Comparison of ENCODE assay signal across 17 cellular contexts in genomic region chr17:44540246-44541084, GRCh38. TPM values are rescaled to one million over a fixed set of nuclear protein-coding genes. Genes with fewer than 3 reads are reported as not detected.
A peak's percentile ranks its signal among the peaks of the same experiment; 100 is the strongest.
DNase-seq lines count a peak whose midpoint lies in the region; ATAC-seq, FAIRE-seq and TF ChIP-seq lines count a peak whose summit lies in the region.
"Had no signal": no experiment of that assay in that cellular context is flagged by ENCODE, and none has a peak within 500 bp of the region (broad histone marks: within the 10 kb centered on the region; RNA-seq: fewer than 3 reads in every experiment).

No MANE protein-coding gene starts in this region.

- H3K36me3 ChIP-seq in HUES6 (ENCODE audit: control insufficient read depth, insufficient read depth, low read length) = no peaks in the 10 kb centered on the region
- no peaks in the 10 kb centered on the region for H3K36me3 ChIP-seq in endodermal cell (ENCODE audit: control insufficient read depth, insufficient read depth, low read length)
- H3K36me3 ChIP-seq in neuron (ENCODE audit: insufficient read depth, low read length) = no peaks in the 10 kb centered on the region
- H3K36me3 ChIP-seq in esophagus muscularis mucosa = no peaks in the 10 kb centered on the region

- POLR2A ChIA-PET in A549 (lab: Yijun Ruan, JAX) = interaction anchor here (1.3 to 5.6 kb wide), 2 partner anchors 15 to 17 kb away, joined by 9 to 110 read pairs; partner anchors contain the start of gene FZD2

- H3K4me1 ChIP-seq in A549 (peaks cover 57% of the 10 kb centered on the region), HUES6 (ENCODE audit: control insufficient read depth, insufficient read depth, low read length) (peaks cover 59% of the 10 kb centered on the region), endodermal cell (ENCODE audit: control insufficient read depth, insufficient read depth, low read length) (peaks cover 9% of the 10 kb centered on the region), neuron (ENCODE audit: insufficient read depth, low read length) (peaks cover 64% of the 10 kb centered on the region), esophagus muscularis mucosa (no peaks in the 10 kb centered on the region)

- intact Hi-C loops in esophagus muscularis mucosa (cut with DNase I) = no loop called here

- no peak for TF ChIP-seq RAD21 in A549 (conservative IDR thresholded peaks at IDR 0.05 in 1 of 2, IDR thresholded peaks at IDR 0.05 in 1 of 2)

- WGBS in A549 (ENCODE audit: missing lambda C conversion rate) = 93% methylated on average over 11 of the region's 11 CpGs
- 43 to 58% methylated on average over 7 to 11 of the region's 11 CpGs for WGBS in endodermal cell (ENCODE audit: insufficient coverage in 1 of 2, insufficient read length in 1 of 2), 2 experiments
- 88% methylated on average over 11 of the region's 11 CpGs for WGBS in esophagus muscularis mucosa

- H3K9me3 Mint-ChIP-seq in endodermal cell = peaks cover 4% of the 10 kb centered on the region

- TF ChIP-seq POLR2A in A549 (IDR thresholded peaks at IDR 0.05; ENCODE audit: low read length) = no peak
- TF ChIP-seq POLR2A in esophagus muscularis mucosa (IDR thresholded peaks at IDR 0.05; ENCODE audit: low read depth) = no peak

- H3K27ac ChIP-seq in A549 (peak overlapping the region; percentile 93 to 94), HUES6 (ENCODE audit: low read depth, low read length) (peak overlapping the region; percentile 63; the same call in 1 of the 2 replicates), endodermal cell (ENCODE audit: low read depth, low read length) (peak overlapping the region; percentile 85), esophagus muscularis mucosa (replicated peaks in 1 of 4) (no peak overlapping the region)

- H3K9me3 ChIP-seq in A549 (no peaks in the 10 kb centered on the region), HUES6 (ENCODE audit: control insufficient read depth, insufficient read depth, low read depth, low read length) (no peaks in the 10 kb centered on the region), endodermal cell (ENCODE audit: control insufficient read depth, low read length) (no peaks in the 10 kb centered on the region), neuron (ENCODE audit: low read length) (no peaks in the 10 kb centered on the region), esophagus muscularis mucosa (no peaks in the 10 kb centered on the region)

- TF ChIP-seq EP300 in A549 (IDR thresholded peaks at IDR 0.05) (no peak), esophagus muscularis mucosa (IDR thresholded peaks at IDR 0.05) (no peak)

- peak; percentile 46 for FAIRE-seq in A549 (lab: Jason Lieb, UNC)
- FAIRE-seq: GM18507 had no signal

- no peak overlapping the region for H2AFZ ChIP-seq in neuron (ENCODE audit: low read depth, low read length)

- H3K27me3 ChIP-seq in HUES6 (ENCODE audit: control insufficient read depth, insufficient read depth, low read length) (peaks cover 91% of the 10 kb centered on the region), endodermal cell (ENCODE audit: control insufficient read depth, insufficient read depth, low read length, poor library complexity, severe bottlenecking) (no peaks in the 10 kb centered on the region), neuron (ENCODE audit: insufficient read depth, low read length) (no peaks in the 10 kb centered on the region), esophagus muscularis mucosa (peaks cover 0 to 58% (median 0%) of the 10 kb centered on the region in 4 donors)

- peaks cover 58% of the 10 kb centered on the region for H3K27me3 Mint-ChIP-seq in endodermal cell (ENCODE audit: insufficient read depth)

- peaks cover 66% of the 10 kb centered on the region for H3K4me1 Mint-ChIP-seq in endodermal cell

- H3K4me3 Mint-ChIP-seq in endodermal cell = peak overlapping the region; percentile 32

- TF ChIP-seq CTCF in A549 (IDR thresholded peaks at IDR 0.05) = no peak
- no peak for TF ChIP-seq CTCF in endodermal cell (conservative IDR thresholded peaks at IDR 0.05)
- no peak for TF ChIP-seq CTCF in esophagus muscularis mucosa (IDR thresholded peaks at IDR 0.05)

- H3K36me3 Mint-ChIP-seq in endodermal cell (ENCODE audit: low read depth) = no peaks in the 10 kb centered on the region

- CTCF ChIA-PET in A549 (lab: Yijun Ruan, JAX) = interaction anchor here (0.7 to 9.9 kb wide), 14 partner anchors 7 to 274 kb away, joined by 3 to 324 read pairs (median 4); partner anchors contain the start of gene FZD2

- no peak overlapping the region for H3K4me3 ChIP-seq in A549
- H3K4me3 ChIP-seq in HUES6 (ENCODE audit: low read depth, low read length) = peak overlapping the region; percentile 42
- H3K4me3 ChIP-seq in endodermal cell (ENCODE audit: low read length) = no peak overlapping the region
- H3K4me3 ChIP-seq in neuron (ENCODE audit: low read length) = peak overlapping the region; percentile 11
- no peak overlapping the region for H3K4me3 ChIP-seq in esophagus muscularis mucosa

- H3K4me2 ChIP-seq in A549 = no peak overlapping the region

- no peak overlapping the region for H3K27ac Mint-ChIP-seq in endodermal cell

- no peak for ATAC-seq in A549

- no peak for DNase-seq in A549 (ENCODE audit: low read depth in 1 of 2, low spot score in 1 of 2)
- DNase-seq in endodermal cell = peak; percentile 87
- DNase-seq in cerebellum (ENCODE audit: low spot score) = no peak
- DNase-seq in esophagus muscularis mucosa (ENCODE audit: extremely low spot score) = no peak
- DNase-seq in kidney glomerular epithelial cell (lab: John Stamatoyannopoulos, UW) = no peak
- no peak for DNase-seq in HK-2 (ENCODE audit: unreplicated experiment)
- DNase-seq: 8988T, C1 segment of cervical spinal cord, DMS153, MV-4-11, NCI-H1417 treated with DMSO at 0.1 percent for 48 hours, NCI-H2029 treated with DMSO at 0.1 percent for 48 hours, NCI-H524, RPMI8226 had no signal

- peak overlapping the region; percentile 35 for H3K9ac ChIP-seq in HUES6 (ENCODE audit: low read length)
- no peak overlapping the region for H3K9ac ChIP-seq in endodermal cell (ENCODE audit: extremely low read depth, low read length, poor library complexity, severe bottlenecking)

TF ChIP-seq in A549, 52 proteins besides CTCF, POLR2A, EP300 and RAD21 (continues in another document):
- TF ChIP-seq CEBPB (IDR thresholded peaks at IDR 0.05) = no peak
- TF ChIP-seq CHD4 (IDR thresholded peaks at IDR 0.05; ENCODE audit: borderline replicate concordance) = no peak
- peak; percentile 84 for TF ChIP-seq HDAC2 (IDR thresholded peaks at IDR 0.05)
- TF ChIP-seq RCOR1 (IDR thresholded peaks at IDR 0.05; ENCODE audit: low read depth, low read length) = no peak
- no peak for TF ChIP-seq MAZ (IDR thresholded peaks at IDR 0.05; ENCODE audit: borderline replicate concordance, low read depth, low read length)
- no peak for TF ChIP-seq BCL3 (IDR thresholded peaks at IDR 0.05)
- TF ChIP-seq KDM1A (IDR thresholded peaks at IDR 0.05; ENCODE audit: low read depth) = peak; percentile 96
- TF ChIP-seq, protein P1, sequence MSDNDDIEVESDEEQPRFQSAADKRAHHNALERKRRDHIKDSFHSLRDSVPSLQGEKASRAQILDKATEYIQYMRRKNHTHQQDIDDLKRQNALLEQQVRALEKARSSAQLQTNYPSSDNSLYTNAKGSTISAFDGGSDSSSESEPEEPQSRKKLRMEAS (IDR thresholded peaks at IDR 0.05) = no peak
- TF ChIP-seq, protein P2, sequence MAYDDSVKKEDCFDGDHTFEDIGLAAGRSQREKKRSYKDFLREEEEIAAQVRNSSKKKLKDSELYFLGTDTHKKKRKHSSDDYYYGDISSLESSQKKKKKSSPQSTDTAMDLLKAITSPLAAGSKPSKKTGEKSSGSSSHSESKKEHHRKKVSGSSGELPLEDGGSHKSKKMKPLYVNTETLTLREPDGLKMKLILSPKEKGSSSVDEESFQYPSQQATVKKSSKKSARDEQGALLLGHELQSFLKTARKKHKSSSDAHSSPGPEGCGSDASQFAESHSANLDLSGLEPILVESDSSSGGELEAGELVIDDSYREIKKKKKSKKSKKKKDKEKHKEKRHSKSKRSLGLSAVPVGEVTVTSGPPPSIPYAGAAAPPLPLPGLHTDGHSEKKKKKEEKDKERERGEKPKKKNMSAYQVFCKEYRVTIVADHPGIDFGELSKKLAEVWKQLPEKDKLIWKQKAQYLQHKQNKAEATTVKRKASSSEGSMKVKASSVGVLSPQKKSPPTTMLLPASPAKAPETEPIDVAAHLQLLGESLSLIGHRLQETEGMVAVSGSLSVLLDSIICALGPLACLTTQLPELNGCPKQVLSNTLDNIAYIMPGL (CRISPR knock-in tag; IDR thresholded peaks at IDR 0.05; ENCODE audit: borderline replicate concordance) = no peak
- TF ChIP-seq HEYL (CRISPR knock-in tag; IDR thresholded peaks at IDR 0.05) = no peak
- TF ChIP-seq FOSL2 (IDR thresholded peaks at IDR 0.05) = no peak
- no peak for TF ChIP-seq FOSL2 (CRISPR knock-in tag; IDR thresholded peaks at IDR 0.05)
- TF ChIP-seq ZSCAN20 (CRISPR knock-in tag; IDR thresholded peaks at IDR 0.05) = no peak

RNA-seq across cellular contexts. Expression of gene FZD2, which starts 16.8 kb away (rescaled TPM):
- polyA plus RNA-seq in A549 (2011; rRNA removed) = 25.8 and 26.9 TPM in 2 replicates
- polyA plus RNA-seq in A549 (2012; cell fraction: cytosol; rRNA removed) = 61.7 and 106 TPM in 2 replicates
- polyA plus RNA-seq in A549 (2012; cell fraction: nucleus; rRNA removed) = 144 and 234 TPM in 2 replicates
- polyA plus RNA-seq in A549 (2017; fragmentation: RNase III; extraction: RNeasy Plus Mini Kit Qiagen cat#74134 plus additional on column Dnase treatment) = 42.0 to 62.4 TPM (median 54.9 TPM) in 3 replicates
- polyA minus RNA-seq in A549 (2011; rRNA and poly(A)+ RNA removed) = 33.1 and 61.1 TPM in 2 replicates
- total RNA-seq in endodermal cell = 10 to 100 TPM; 20.6 to 21.9 TPM
- 65.2 TPM for polyA plus RNA-seq in endodermal cell (2013, experiment 1 of 2)
- polyA plus RNA-seq in endodermal cell (2013, experiment 2 of 2) = 64.6 TPM
- total RNA-seq in cerebellum = 4.4 TPM
- 1 to 10 TPM; 1.7 to 3.4 (median 1.9) TPM for total RNA-seq in esophagus muscularis mucosa

RNA-seq across cellular contexts. Expression of gene GPATCH8, which starts 37.3 kb away (rescaled TPM):
- polyA plus RNA-seq in A549 (2011; rRNA removed) = 24.9 and 27.3 TPM in 2 replicates
- polyA plus RNA-seq in A549 (2012; cell fraction: cytosol; rRNA removed) = 10.2 and 11.2 TPM in 2 replicates
- 28.3 and 30.8 TPM in 2 replicates for polyA plus RNA-seq in A549 (2012; cell fraction: nucleus; rRNA removed)
- polyA plus RNA-seq in A549 (2017; fragmentation: RNase III; extraction: RNeasy Plus Mini Kit Qiagen cat#74134 plus additional on column Dnase treatment) = 20.6 to 21.7 TPM (median 21.7 TPM) in 3 replicates
- 24.0 and 25.0 TPM in 2 replicates for polyA minus RNA-seq in A549 (2011; rRNA and poly(A)+ RNA removed)
- 10 to 100 TPM; 49.9 to 55.2 TPM for total RNA-seq in endodermal cell
- 33.0 TPM for polyA plus RNA-seq in endodermal cell (2013, experiment 1 of 2)
- polyA plus RNA-seq in endodermal cell (2013, experiment 2 of 2) = 31.2 TPM
- total RNA-seq in cerebellum = 60.9 TPM
- total RNA-seq in esophagus muscularis mucosa = 10 to 100 TPM; 21.0 to 51.1 (median 27.9) TPM

Comparison
In these comparisons a context has a peak if more than half of its experiments do, and no peak if none do; other contexts are left out.
1. H3K27ac ChIP-seq: peak in A549 (2 of 2), HUES6 (single experiment) and endodermal cell (single experiment); none in esophagus muscularis mucosa (0 of 4).
2. H3K4me3 ChIP-seq: peak in HUES6 (single experiment) and neuron (single experiment); none in A549 (single experiment), endodermal cell (single experiment) and esophagus muscularis mucosa (0 of 4).